ENCODE assay signal across 26 cellular contexts in genomic region chr20:47099093-47099492, GRCh38.
"Had no signal": no experiment of that assay in that cellular context is flagged by ENCODE, and none has a peak within 500 bp of the region (broad histone marks: within the 10 kb centered on the region; RNA-seq: fewer than 3 reads in every experiment).

No MANE protein-coding gene starts in this region.

- H3K36me3 ChIP-seq: brain microvascular endothelial cell, esophagus muscularis mucosa, gastroesophageal sphincter had no signal

- ATAC-seq: activated CD4-positive, alpha-beta T cell treated with anti-CD3 and anti-CD28 coated beads for 36 hours; activated CD8-positive, alpha-beta memory T cell treated with anti-CD3 and anti-CD28 coated beads, Interleukin-2, amount 10 ng/mL, durations not matched to agents 7 days and 5 days; activated CD8-positive, alpha-beta T cell treated with anti-CD3 and anti-CD28 coated beads, Interleukin-2, amount 10 ng/mL, durations not matched to agents 7 days and 5 days; effector memory CD8-positive, alpha-beta T cell; foreskin keratinocyte had no signal

- DNase-seq: activated CD4-positive, alpha-beta memory T cell treated with anti-CD3 and anti-CD28 coated beads for 36 hours; activated CD4-positive, alpha-beta T cell treated with anti-CD3 and anti-CD28 coated beads for 36 hours; activated CD4-positive, alpha-beta T cell treated with anti-CD3 and anti-CD28 coated beads, Interleukin-2, amount 10 ng/mL, durations not matched to agents 24 days and 14 days; activated CD4-positive, CD25-positive, alpha-beta regulatory T cell; activated CD4-positive, CD25-positive, alpha-beta regulatory T cell treated with anti-CD3 and anti-CD28 coated beads, Interleukin-2, amount 50 U/mL, for 72 hours; activated CD8-positive, alpha-beta memory T cell treated with anti-CD3 and anti-CD28 coated beads, Interleukin-2, amount 10 ng/mL, durations not matched to agents 7 days and 5 days; activated CD8-positive, alpha-beta memory T cell treated with anti-CD3 and anti-CD28 coated beads, Interleukin-2, amount 50 U/mL, for 4 hours; activated CD8-positive, alpha-beta T cell treated with anti-CD3 and anti-CD28 coated beads, Interleukin-2, amount 10 ng/mL, durations not matched to agents 7 days and 5 days; activated effector memory CD4-positive, alpha-beta T cell treated with anti-CD3 and anti-CD28 coated beads, Interleukin-2, amount 50 U/mL, for 16 hours; activated naive CD4-positive, alpha-beta T cell treated with anti-CD3 and anti-CD28 coated beads for 36 hours; activated naive CD8-positive, alpha-beta T cell treated with anti-CD3 and anti-CD28 coated beads, Interleukin-2, amount 10 ng/mL, durations not matched to agents 7 days and 5 days; activated T-cell treated with anti-CD3 and anti-CD28 coated beads, Interleukin-2, amount 50 U/mL, for 1 hour; activated T-cell treated with anti-CD3 and anti-CD28 coated beads, Interleukin-2, amount 50 U/mL, for 48 hours; amniotic stem cell; anterior cingulate cortex; brain microvascular endothelial cell; caudate nucleus; cortex of kidney; dermis blood vessel endothelial cell; effector CD4-positive, alpha-beta T cell; effector memory CD8-positive, alpha-beta T cell; erythroblast; foreskin keratinocyte; T-helper 2 cell had no signal

- H3K4me1 ChIP-seq: foreskin keratinocyte had no signal

- H3K27ac ChIP-seq: brain microvascular endothelial cell, foreskin keratinocyte had no signal

- H3K4me3 ChIP-seq: esophagus muscularis mucosa, gastroesophageal sphincter had no signal

- H3K27me3 ChIP-seq: brain microvascular endothelial cell, esophagus muscularis mucosa had no signal
